Comparison of ENCODE assay signal across 7 cellular contexts in genomic region chr7:74254858-74255379, GRCh38. TPM values are rescaled to one million over a fixed set of nuclear protein-coding genes. Genes with fewer than 3 reads are reported as not detected.
DNase-seq lines count a peak whose midpoint lies in the region; ATAC-seq and TF ChIP-seq lines count a peak whose summit lies in the region.

No MANE protein-coding gene starts in this region.

- peaks cover 2% of the 10 kb centered on the region for H3K4me1 ChIP-seq in right cardiac atrium (ENCODE audit: control insufficient read depth, insufficient read depth, low read length)

- H3K4me3 ChIP-seq in WERI-Rb-1 (ENCODE audit: low read depth, low read length): peak overlapping the region; percentile 77
- H3K4me3 ChIP-seq in right cardiac atrium (ENCODE audit: low read length): peak overlapping the region; percentile 69

- H3K36me3 ChIP-seq in WERI-Rb-1: peaks cover 32% of the 10 kb centered on the region

- H3K27me3 ChIP-seq in WERI-Rb-1 (ENCODE audit: insufficient read depth, low read depth, severe bottlenecking) (no peaks in the 10 kb centered on the region), right cardiac atrium (ENCODE audit: control insufficient read depth, insufficient read depth) (no peaks in the 10 kb centered on the region)

- H3K9me3 ChIP-seq in WERI-Rb-1 (ENCODE audit: severe bottlenecking) (no peaks in the 10 kb centered on the region), right cardiac atrium (ENCODE audit: control insufficient read depth, low read length) (no peaks in the 10 kb centered on the region)

- DNase-seq in WERI-Rb-1 (no peak), right cardiac atrium (no peak)
- DNase-seq in stimulated activated CD8-positive, alpha-beta memory T cell treated with anti-CD3 and anti-CD28 coated beads, Interleukin-4, amount 100 ng/mL, for 48 hours: peak; percentile 34

- H3K27ac ChIP-seq in WERI-Rb-1 (peak overlapping the region; percentile 96), right cardiac atrium (ENCODE audit: low read length) (peak overlapping the region; percentile 65)

- ATAC-seq in HG02642 (IDR thresholded peaks at IDR 0.05; ENCODE audit: poor library complexity, unreplicated experiment) (peak; percentile 2), right cardiac atrium (no peak), GM21737 (IDR thresholded peaks at IDR 0.05; ENCODE audit: unreplicated experiment) (no peak), GM19397 (IDR thresholded peaks at IDR 0.05; ENCODE audit: unreplicated experiment) (no peak), GM21381 (IDR thresholded peaks at IDR 0.05; ENCODE audit: unreplicated experiment) (no peak)

- intact Hi-C loops in right cardiac atrium (cut with DNase I): no loop called here

- WGBS in right cardiac atrium: 18% methylated on average over 20 of the region's 20 CpGs

- no peak for TF ChIP-seq CTCF in WERI-Rb-1 (IDR thresholded peaks at IDR 0.05; ENCODE audit: low read depth, low read length)

RNA-seq across cellular contexts. Expression of gene RFC2, which starts 0.7 kb away (rescaled TPM):
- total RNA-seq in right cardiac atrium: 10 to 100 TPM in 1 of 4 donors, 1 to 10 TPM in 3; 8.9 to 11.5 (median 9.1) TPM
- polyA plus RNA-seq in right cardiac atrium: 9.4 TPM

RNA-seq across cellular contexts. Expression of gene CLIP2, which starts 34.3 kb away (rescaled TPM):
- 1 to 10 TPM; 7.2 to 9.4 (median 8.9) TPM for total RNA-seq in right cardiac atrium
- polyA plus RNA-seq in right cardiac atrium: 6.3 TPM

RNA-seq across cellular contexts. Expression of gene LAT2, which starts 45.1 kb away (rescaled TPM):
- total RNA-seq in right cardiac atrium: 1 to 10 TPM; 2.4 to 5.1 (median 3.8) TPM
- 2.1 TPM for polyA plus RNA-seq in right cardiac atrium
